In genomic region chr14:105760691-105761344, GRCh38 we compare ENCODE assay signal across 33 cellular contexts.
DNase-seq lines count a peak whose midpoint lies in the region; ATAC-seq, FAIRE-seq and TF ChIP-seq lines count a peak whose summit lies in the region.
"Had no signal": no experiment of that assay in that cellular context is flagged by ENCODE, and none has a peak within 500 bp of the region (broad histone marks: within the 10 kb centered on the region; RNA-seq: fewer than 3 reads in every experiment).

No MANE protein-coding gene starts in this region.

- no peak for TF ChIP-seq CTCF in lower lobe of right lung (IDR thresholded peaks at IDR 0.05)

- ATAC-seq in activated T-cell treated with anti-CD3 and anti-CD28 coated beads, Interleukin-2, amount 50 U/mL, for 4 hours: no peak
- ATAC-seq in lower lobe of right lung (peak; percentile 18 to 59), GM19452 (IDR thresholded peaks at IDR 0.05; ENCODE audit: unreplicated experiment) (no peak)
- ATAC-seq in stimulated activated naive B cell treated with anti-CD40 and anti-IgM and Interleukin-4, amounts not matched to agents 10 μg/mL and 1 μg/mL and 100 μg/mL, for 72 hours (replicated peaks): peak; percentile 10
- ATAC-seq: activated CD8-positive, alpha-beta T cell treated with anti-CD3 and anti-CD28 coated beads for 36 hours; CD8-positive, alpha-beta T cell; effector memory CD8-positive, alpha-beta T cell; GM12878 had no signal

- peak; percentile 7 for DNase-seq in activated T-cell treated with anti-CD3 and anti-CD28 coated beads, Interleukin-2, amount 50 U/mL, for 24 hours
- DNase-seq in activated T-cell treated with anti-CD3 and anti-CD28 coated beads, Interleukin-2, amount 50 U/mL, for 4 hours: no peak
- peak; percentile 41 for DNase-seq in H7
- peak; percentile 33 for DNase-seq in lower lobe of right lung
- DNase-seq in stimulated activated naive B cell treated with anti-CD40 and anti-IgM and Interleukin-4, amounts not matched to agents 10 μg/mL and 1 μg/mL and 100 μg/mL, for 72 hours: no peak
- DNase-seq in urothelium cell line (ENCODE audit: low spot score): no peak
- no peak for DNase-seq in kidney glomerular epithelial cell (lab: John Stamatoyannopoulos, UW)
- DNase-seq: activated CD8-positive, alpha-beta T cell treated with anti-CD3 and anti-CD28 coated beads for 36 hours; activated naive CD4-positive, alpha-beta T cell; activated T-cell treated with anti-CD3 and anti-CD28 coated beads, Interleukin-2, amount 50 U/mL, for 1 hour; amygdala; colonic mucosa; DMS 273 treated with DMSO at 0.1 percent for 48 hours; effector memory CD8-positive, alpha-beta T cell; EL; foreskin fibroblast; Karpas-422; mesendoderm; MV-4-11; NCI-H1436 treated with DMSO at 0.1 percent for 48 hours; NCI-H2107; NCI-H446; NCI-H774; RPMI8226; uterus had no signal

- H3K27me3 ChIP-seq in H7 (ENCODE audit: control insufficient read depth, insufficient read depth, low read length) (no peaks in the 10 kb centered on the region), lower lobe of right lung (ENCODE audit: low read depth) (no peaks in the 10 kb centered on the region)
- H3K27me3 ChIP-seq: colonic mucosa, heart left ventricle, uterus had no signal

- no peaks in the 10 kb centered on the region for H3K4me1 Mint-ChIP-seq in activated T-cell treated with anti-CD3 and anti-CD28 coated beads, Interleukin-2, amount 50 U/mL, for 24 hours (ENCODE audit: low read depth)
- H3K4me1 Mint-ChIP-seq in activated T-cell treated with anti-CD3 and anti-CD28 coated beads, Interleukin-2, amount 50 U/mL, for 4 hours (ENCODE audit: low read depth): no peaks in the 10 kb centered on the region
- H3K4me1 Mint-ChIP-seq in stimulated activated naive B cell treated with anti-CD40 and anti-IgM and Interleukin-4, amounts not matched to agents 10 μg/mL and 1 μg/mL and 100 μg/mL, for 72 hours: peaks cover 21 to 23% of the 10 kb centered on the region in 2 donors

- H3K36me3 ChIP-seq in H7 (replicated peaks; ENCODE audit: control insufficient read depth, insufficient read depth, low read length) (no peaks in the 10 kb centered on the region), lower lobe of right lung (no peaks in the 10 kb centered on the region)
- H3K36me3 ChIP-seq: colonic mucosa, heart left ventricle, uterus had no signal

- peaks cover 2% of the 10 kb centered on the region for H3K27me3 Mint-ChIP-seq in activated T-cell treated with anti-CD3 and anti-CD28 coated beads, Interleukin-2, amount 50 U/mL, for 24 hours
- peaks cover 6% of the 10 kb centered on the region for H3K27me3 Mint-ChIP-seq in activated T-cell treated with anti-CD3 and anti-CD28 coated beads, Interleukin-2, amount 50 U/mL, for 4 hours (ENCODE audit: low read depth)
- H3K27me3 Mint-ChIP-seq in stimulated activated naive B cell treated with anti-CD40 and anti-IgM and Interleukin-4, amounts not matched to agents 10 μg/mL and 1 μg/mL and 100 μg/mL, for 72 hours: no peaks in the 10 kb centered on the region
- H3K27me3 Mint-ChIP-seq: activated CD8-positive, alpha-beta T cell treated with anti-CD3 and anti-CD28 coated beads for 36 hours had no signal

- H3K9me3 ChIP-seq in lower lobe of right lung: no peaks in the 10 kb centered on the region
- H3K9me3 ChIP-seq: A549, colonic mucosa, uterus had no signal

- no peak overlapping the region for H3K4me3 Mint-ChIP-seq in activated T-cell treated with anti-CD3 and anti-CD28 coated beads, Interleukin-2, amount 50 U/mL, for 24 hours
- no peak overlapping the region for H3K4me3 Mint-ChIP-seq in activated T-cell treated with anti-CD3 and anti-CD28 coated beads, Interleukin-2, amount 50 U/mL, for 4 hours
- no peak overlapping the region for H3K4me3 Mint-ChIP-seq in stimulated activated naive B cell treated with anti-CD40 and anti-IgM and Interleukin-4, amounts not matched to agents 10 μg/mL and 1 μg/mL and 100 μg/mL, for 72 hours
- H3K4me3 Mint-ChIP-seq: activated CD8-positive, alpha-beta T cell treated with anti-CD3 and anti-CD28 coated beads for 36 hours; CD8-positive, alpha-beta T cell; effector memory CD8-positive, alpha-beta T cell; T-helper 1 cell treated with Interleukin-12 subunit alpha and Interleukin-12 subunit beta and Interleukin-4 antibody, amounts not matched to agents 30 μg/mL and 1 μg/mL, for 36 hours had no signal

- no peak overlapping the region for H3K27ac Mint-ChIP-seq in activated T-cell treated with anti-CD3 and anti-CD28 coated beads, Interleukin-2, amount 50 U/mL, for 24 hours
- peak overlapping the region; percentile 78 for H3K27ac Mint-ChIP-seq in stimulated activated naive B cell treated with anti-CD40 and anti-IgM and Interleukin-4, amounts not matched to agents 10 μg/mL and 1 μg/mL and 100 μg/mL, for 72 hours
- H3K27ac Mint-ChIP-seq: activated CD8-positive, alpha-beta T cell treated with anti-CD3 and anti-CD28 coated beads for 36 hours; CD8-positive, alpha-beta T cell; effector memory CD8-positive, alpha-beta T cell; T-helper 1 cell treated with Interleukin-12 subunit alpha and Interleukin-12 subunit beta and Interleukin-4 antibody, amounts not matched to agents 30 μg/mL and 1 μg/mL, for 36 hours had no signal

- H3K4me3 ChIP-seq in H7 (ENCODE audit: insufficient read depth, low read depth, low read length) (no peak overlapping the region), lower lobe of right lung (no peak overlapping the region)
- H3K4me3 ChIP-seq: A549, colonic mucosa, GM12878, heart left ventricle, SK-N-MC, uterus had no signal

- peaks cover 13% of the 10 kb centered on the region for H3K9me3 Mint-ChIP-seq in activated T-cell treated with anti-CD3 and anti-CD28 coated beads, Interleukin-2, amount 50 U/mL, for 24 hours
- H3K9me3 Mint-ChIP-seq in activated T-cell treated with anti-CD3 and anti-CD28 coated beads, Interleukin-2, amount 50 U/mL, for 4 hours: peaks cover 18% of the 10 kb centered on the region
- peaks cover 9% of the 10 kb centered on the region in 2 donors for H3K9me3 Mint-ChIP-seq in stimulated activated naive B cell treated with anti-CD40 and anti-IgM and Interleukin-4, amounts not matched to agents 10 μg/mL and 1 μg/mL and 100 μg/mL, for 72 hours
- H3K9me3 Mint-ChIP-seq: effector memory CD8-positive, alpha-beta T cell; T-helper 1 cell treated with Interleukin-12 subunit alpha and Interleukin-12 subunit beta and Interleukin-4 antibody, amounts not matched to agents 30 μg/mL and 1 μg/mL, for 36 hours had no signal

- H3K4me1 ChIP-seq in lower lobe of right lung: no peaks in the 10 kb centered on the region
- H3K4me1 ChIP-seq: A549, colonic mucosa, uterus had no signal

- intact Hi-C loops in lower lobe of right lung (cut with DNase I): no loop called here

- no peak overlapping the region for H3K27ac ChIP-seq in lower lobe of right lung
- H3K27ac ChIP-seq: A549, colonic mucosa, heart left ventricle, SK-N-MC, uterus had no signal

- no peaks in the 10 kb centered on the region for H3K36me3 Mint-ChIP-seq in activated T-cell treated with anti-CD3 and anti-CD28 coated beads, Interleukin-2, amount 50 U/mL, for 24 hours (ENCODE audit: low read depth)
- no peaks in the 10 kb centered on the region for H3K36me3 Mint-ChIP-seq in activated T-cell treated with anti-CD3 and anti-CD28 coated beads, Interleukin-2, amount 50 U/mL, for 4 hours (ENCODE audit: insufficient read depth)
- H3K36me3 Mint-ChIP-seq in stimulated activated naive B cell treated with anti-CD40 and anti-IgM and Interleukin-4, amounts not matched to agents 10 μg/mL and 1 μg/mL and 100 μg/mL, for 72 hours: peaks cover 10 to 20% of the 10 kb centered on the region in 2 donors
- H3K36me3 Mint-ChIP-seq: CD8-positive, alpha-beta T cell had no signal

- no peak for FAIRE-seq in urothelium cell line (lab: Jason Lieb, UNC)
- FAIRE-seq: A549, GM12878, TTC549 had no signal

Comparison
In these comparisons a context has a peak if more than half of its experiments do, and no peak if none do; other contexts are left out.
1. DNase-seq: peak in activated T-cell treated with anti-CD3 and anti-CD28 coated beads, Interleukin-2, amount 50 U/mL, for 24 hours (single experiment), H7 (single experiment) and lower lobe of right lung (single experiment); none in activated T-cell treated with anti-CD3 and anti-CD28 coated beads, Interleukin-2, amount 50 U/mL, for 4 hours (single experiment), stimulated activated naive B cell treated with anti-CD40 and anti-IgM and Interleukin-4, amounts not matched to agents 10 μg/mL and 1 μg/mL and 100 μg/mL, for 72 hours (single experiment), urothelium cell line (single experiment) and kidney glomerular epithelial cell (single experiment).
2. ATAC-seq: peak in lower lobe of right lung (2 of 2) and stimulated activated naive B cell treated with anti-CD40 and anti-IgM and Interleukin-4, amounts not matched to agents 10 μg/mL and 1 μg/mL and 100 μg/mL, for 72 hours (2 of 2); none in activated T-cell treated with anti-CD3 and anti-CD28 coated beads, Interleukin-2, amount 50 U/mL, for 4 hours (0 of 2) and GM19452 (single experiment).